In genomic region chr4:119205690-119206089, GRCh38 we compare ENCODE assay signal across 22 cellular contexts.
"Had no signal": no experiment of that assay in that cellular context is flagged by ENCODE, and none has a peak within 500 bp of the region (broad histone marks: within the 10 kb centered on the region; RNA-seq: fewer than 3 reads in every experiment).

No MANE protein-coding gene starts in this region.

- H3K27ac ChIP-seq: right lobe of liver, uterus had no signal

- H3K4me1 ChIP-seq: right lobe of liver, spleen, uterus had no signal

- H3K27ac Mint-ChIP-seq: activated CD4-positive, alpha-beta T cell treated with anti-CD3 and anti-CD28 coated beads, Interleukin-2, amount 10 ng/mL, durations not matched to agents 7 days and 5 days; activated naive CD4-positive, alpha-beta T cell treated with anti-CD3 and anti-CD28 coated beads, Interleukin-2, amount 50 U/mL, for 72 hours; effector memory CD8-positive, alpha-beta T cell; memory B cell; T-helper 1 cell treated with Interleukin-12 subunit alpha and Interleukin-12 subunit beta and Interleukin-4 antibody, amounts not matched to agents 30 μg/mL and 1 μg/mL, for 36 hours had no signal

- H3K36me3 ChIP-seq: cardiac muscle cell, right lobe of liver, spleen, transverse colon, uterus had no signal

- H3K27me3 ChIP-seq: cardiac muscle cell, right lobe of liver, spleen, transverse colon, uterus had no signal

- H3K9me3 Mint-ChIP-seq: activated CD4-positive, alpha-beta T cell treated with anti-CD3 and anti-CD28 coated beads, Interleukin-2, amount 10 ng/mL, durations not matched to agents 7 days and 5 days; effector memory CD8-positive, alpha-beta T cell; memory B cell; T-helper 1 cell treated with Interleukin-12 subunit alpha and Interleukin-12 subunit beta and Interleukin-4 antibody, amounts not matched to agents 30 μg/mL and 1 μg/mL, for 36 hours had no signal

- H3K4me3 Mint-ChIP-seq: activated CD4-positive, alpha-beta T cell treated with anti-CD3 and anti-CD28 coated beads, Interleukin-2, amount 10 ng/mL, durations not matched to agents 7 days and 5 days; effector memory CD8-positive, alpha-beta T cell; memory B cell; T-helper 1 cell treated with Interleukin-12 subunit alpha and Interleukin-12 subunit beta and Interleukin-4 antibody, amounts not matched to agents 30 μg/mL and 1 μg/mL, for 36 hours had no signal

- H3K4me3 ChIP-seq: cardiac muscle cell, mucosa of descending colon, right lobe of liver, spleen, transverse colon, uterus had no signal

- DNase-seq: activated CD4-positive, alpha-beta T cell treated with anti-CD3 and anti-CD28 coated beads, Interleukin-2, amount 10 ng/mL, durations not matched to agents 7 days and 5 days; activated CD8-positive, alpha-beta memory T cell treated with anti-CD3 and anti-CD28 coated beads for 24 hours; activated CD8-positive, alpha-beta memory T cell treated with anti-CD3 and anti-CD28 coated beads, Interleukin-2, amount 50 U/mL, for 48 hours; activated effector memory CD4-positive, alpha-beta T cell treated with anti-CD3 and anti-CD28 coated beads, Interleukin-2, amount 50 U/mL, for 16 hours; activated T-cell treated with anti-CD3 and anti-CD28 coated beads, Interleukin-2, amount 50 U/mL, for 48 hours; effector memory CD8-positive, alpha-beta T cell; foreskin fibroblast; glutamatergic neuron; kidney; mucosa of descending colon; naive thymus-derived CD8-positive, alpha-beta T cell; psoas muscle; right lobe of liver; spleen; stimulated activated CD8-positive, alpha-beta memory T cell treated with anti-CD3 and anti-CD28 coated beads, Interleukin-4, amount 100 ng/mL, for 48 hours; stimulated activated naive CD4-positive, alpha-beta T cell; transverse colon; uterus had no signal

- H3K9me3 ChIP-seq: mucosa of descending colon, psoas muscle, right lobe of liver, spleen, transverse colon, uterus had no signal

- H3K36me3 Mint-ChIP-seq: memory B cell had no signal
